9 cellular contexts compared by ENCODE assay signal in genomic region chr10:14564268-14564744, GRCh38.
DNase-seq lines count a peak whose midpoint lies in the region; ATAC-seq and TF ChIP-seq lines count a peak whose summit lies in the region.
"Had no signal": no experiment of that assay in that cellular context is flagged by ENCODE, and none has a peak within 500 bp of the region (broad histone marks: within the 10 kb centered on the region; RNA-seq: fewer than 3 reads in every experiment).

No MANE protein-coding gene starts in this region.

- CTCF ChIA-PET in activated CD4-positive, alpha-beta memory T cell treated with anti-CD3 and anti-CD28 coated beads for 36 hours (lab: Charles Lee), result interaction anchor here (1.1 to 1.3 kb wide), 2 partner anchors 20 to 27 kb away, joined by 3 to 4 read pairs; no protein-coding TSS in a partner anchor

- no peaks in the 10 kb centered on the region for H3K27me3 Mint-ChIP-seq in activated CD4-positive, alpha-beta memory T cell treated with anti-CD3 and anti-CD28 coated beads for 36 hours

- no peak overlapping the region for H3K9ac ChIP-seq in GM23248

- in situ Hi-C loops in GM23248 (cut with MboI), result no loop called here

- H3K27ac ChIP-seq in GM23248, result no peak overlapping the region
- no peak overlapping the region for H3K27ac ChIP-seq in thyroid gland

- POLR2A ChIA-PET in activated CD4-positive, alpha-beta memory T cell treated with anti-CD3 and anti-CD28 coated beads for 36 hours (lab: Charles Lee), result interaction anchor here (1.2 to 1.6 kb wide), 4 partner anchors 10 to 41 kb away, joined by 3 to 4 read pairs (median 3); no protein-coding TSS in a partner anchor

- intact Hi-C loops in activated CD4-positive, alpha-beta memory T cell treated with anti-CD3 and anti-CD28 coated beads for 36 hours (cut with micrococcal nuclease), result loop anchor here (5.0 to 10.0 kb wide), 3 partner anchors 313 to 388 kb away; partner anchors contain the start of genes DCLRE1C and SUV39H2
- intact Hi-C loops in mucosa of descending colon (cut with DNase I, micrococcal nuclease) (no loop called here), thyroid gland (cut with DNase I) (no loop called here)

- 98% methylated on average over 5 of the region's 5 CpGs for WGBS in GM23248 (ENCODE audit: low coverage in 1 of 2, low lambda C conversion rate in 2 of 2, missing lambda C conversion rate in 2 of 2), 2 experiments
- WGBS in thyroid gland, 2 donors, result 74 to 83% methylated on average over 5 of the region's 5 CpGs

- peaks cover 12% of the 10 kb centered on the region for H3K4me1 ChIP-seq in mucosa of descending colon (ENCODE audit: low read depth)
- no peaks in the 10 kb centered on the region for H3K4me1 ChIP-seq in GM23248 (ENCODE audit: insufficient read depth)
- no peaks in the 10 kb centered on the region for H3K4me1 ChIP-seq in thyroid gland

- H3K9me3 ChIP-seq in mucosa of descending colon (no peaks in the 10 kb centered on the region), GM23248 (ENCODE audit: low read depth) (no peaks in the 10 kb centered on the region), thyroid gland (no peaks in the 10 kb centered on the region)

- no peaks in the 10 kb centered on the region for H3K9me2 ChIP-seq in GM23248 (ENCODE audit: insufficient read depth)

- no peak for TF ChIP-seq CTCF in mucosa of descending colon (IDR thresholded peaks at IDR 0.05)
- no peak for TF ChIP-seq CTCF in thyroid gland (IDR thresholded peaks at IDR 0.05)

- TF ChIP-seq POLR2A in thyroid gland (IDR thresholded peaks at IDR 0.05), result no peak

- H3K79me2 ChIP-seq in GM23248 (ENCODE audit: insufficient read depth), result no peaks in the 10 kb centered on the region

- H3K4me3 ChIP-seq in mucosa of descending colon (no peak overlapping the region), GM23248 (no peak overlapping the region), thyroid gland (replicated peaks in 1 of 3) (no peak overlapping the region)

- no peaks in the 10 kb centered on the region for H3F3A ChIP-seq in GM23248 (ENCODE audit: insufficient read depth)

- no peaks in the 10 kb centered on the region for H3K27me3 ChIP-seq in GM23248 (replicated peaks; ENCODE audit: insufficient read depth)
- no peaks in the 10 kb centered on the region for H3K27me3 ChIP-seq in thyroid gland

- peaks cover 33% of the 10 kb centered on the region for H3K36me3 Mint-ChIP-seq in activated CD4-positive, alpha-beta memory T cell treated with anti-CD3 and anti-CD28 coated beads for 36 hours

- ATAC-seq in HG02798 (IDR thresholded peaks at IDR 0.05; ENCODE audit: poor library complexity, unreplicated experiment) (peak; percentile 35), mucosa of descending colon (peak; percentile 31)

- H3K36me3 ChIP-seq in mucosa of descending colon (ENCODE audit: low read depth) (no peaks in the 10 kb centered on the region), GM23248 (ENCODE audit: low read depth) (no peaks in the 10 kb centered on the region), thyroid gland (no peaks in the 10 kb centered on the region)

- H3K27ac Mint-ChIP-seq in activated CD4-positive, alpha-beta memory T cell treated with anti-CD3 and anti-CD28 coated beads for 36 hours, result peak overlapping the region; percentile 90

- DNase-seq in ELR (ENCODE audit: low read depth), result peak; percentile 30
- DNase-seq in activated CD4-positive, alpha-beta memory T cell treated with anti-CD3 and anti-CD28 coated beads for 36 hours, result peak; percentile 40
- DNase-seq in mucosa of descending colon, result no peak
- no peak for DNase-seq in putamen (ENCODE audit: low spot score)
- DNase-seq in GM23248, result no peak
- DNase-seq in midbrain (lab: John Stamatoyannopoulos, UW), result no peak
- DNase-seq in thyroid gland, result no peak
- DNase-seq: stimulated activated CD4-positive, alpha-beta T cell treated with anti-CD3 and anti-CD28 coated beads, Interleukin-4, amount 100 ng/mL, for 1 hour had no signal

- no peak overlapping the region for H2AFZ ChIP-seq in GM23248

- H3K4me3 Mint-ChIP-seq in activated CD4-positive, alpha-beta memory T cell treated with anti-CD3 and anti-CD28 coated beads for 36 hours, result peak overlapping the region; percentile 61

- peaks cover 91% of the 10 kb centered on the region for H3K4me1 Mint-ChIP-seq in activated CD4-positive, alpha-beta memory T cell treated with anti-CD3 and anti-CD28 coated beads for 36 hours (ENCODE audit: low read depth)

- H3K9me3 Mint-ChIP-seq in activated CD4-positive, alpha-beta memory T cell treated with anti-CD3 and anti-CD28 coated beads for 36 hours, result no peaks in the 10 kb centered on the region

- H3K4me2 ChIP-seq in GM23248 (ENCODE audit: unreplicated experiment), result no peak overlapping the region

- H4K20me1 ChIP-seq in GM23248 (ENCODE audit: insufficient read depth), result no peaks in the 10 kb centered on the region

Comparison
In these comparisons a context has a peak if more than half of its experiments do, and no peak if none do; other contexts are left out.
1. DNase-seq: peak in ELR (single experiment) and activated CD4-positive, alpha-beta memory T cell treated with anti-CD3 and anti-CD28 coated beads for 36 hours (single experiment); none in mucosa of descending colon (0 of 3), putamen (single experiment), GM23248 (single experiment), midbrain (single experiment) and thyroid gland (0 of 2).